12 cellular contexts compared by ENCODE assay signal in genomic region chr4:155392486-155393184, GRCh38. TPM values are rescaled to one million over a fixed set of nuclear protein-coding genes. Genes with fewer than 3 reads are reported as not detected.
DNase-seq lines count a peak whose midpoint lies in the region; ATAC-seq, FAIRE-seq and TF ChIP-seq lines count a peak whose summit lies in the region.
"Had no signal": no experiment of that assay in that cellular context is flagged by ENCODE, and none has a peak within 500 bp of the region (broad histone marks: within the 10 kb centered on the region; RNA-seq: fewer than 3 reads in every experiment).

No MANE protein-coding gene starts in this region.

- 12% methylated on average over 8 of the region's 8 CpGs for WGBS in HepG2 (ENCODE audit: low lambda C conversion rate)
- WGBS in right lobe of liver (ENCODE audit: insufficient coverage, low coverage, low lambda C conversion rate, missing lambda C conversion rate): 38% methylated on average over 5 of the region's 8 CpGs
- 56% methylated on average over 8 of the region's 8 CpGs for WGBS in SK-N-SH (ENCODE audit: low lambda C conversion rate)

- TF ChIP-seq RAD21 in HepG2 (CRISPR knock-in tag; IDR thresholded peaks at IDR 0.05) (no peak), SK-N-SH (IDR thresholded peaks at IDR 0.05; ENCODE audit: low read length) (no peak)

- H3K27me3 Mint-ChIP-seq in CD4-positive, alpha-beta T cell: peaks cover 18% of the 10 kb centered on the region

- in situ Hi-C loops in HepG2 (cut with HindIII; ENCODE audit: extremely low pct_ligation_motif_present, low pct_unique_long_range_greater_than_20kb): no loop called here

- BruUV-seq in HepG2 (replicated peaks; lab: Mats Ljungman, UMichigan): no TSS peak

- no peaks in the 10 kb centered on the region for H3K4me1 ChIP-seq in HepG2 (ENCODE audit: insufficient read depth, low read length)
- H3K4me1 ChIP-seq in right lobe of liver: no peaks in the 10 kb centered on the region
- no peaks in the 10 kb centered on the region for H3K4me1 ChIP-seq in SK-N-SH (ENCODE audit: control insufficient read depth in 1 of 2, insufficient read depth in 2 of 2, low read depth in 1 of 2, low read length in 1 of 2)

- H3K4me1 Mint-ChIP-seq in CD4-positive, alpha-beta T cell (ENCODE audit: low read depth): no peaks in the 10 kb centered on the region
- H3K4me1 Mint-ChIP-seq: neural crest cell had no signal

- CTCF ChIA-PET in HepG2 (lab: Yijun Ruan, JAX; ENCODE audit: low intra/inter-chr PET ratio, low total read pairs) (no interaction called here), SK-N-SH (lab: Yijun Ruan, JAX) (interaction anchor here (0.7 to 1.1 kb wide), 2 partner anchors 11 to 12 kb away, joined by 3 to 5 read pairs; no protein-coding TSS in a partner anchor)
- CTCF ChIA-PET in CD4-positive, alpha-beta T cell (lab: Charles Lee): no interaction called here

- no peak overlapping the region for H3K4me2 ChIP-seq in HepG2 (ENCODE audit: low read depth, low read length)
- no peak overlapping the region for H3K4me2 ChIP-seq in SK-N-SH

- no peak overlapping the region for H3K27ac Mint-ChIP-seq in CD4-positive, alpha-beta T cell

- no peaks in the 10 kb centered on the region for H3K27me3 ChIP-seq in HepG2 (ENCODE audit: control insufficient read depth in 1 of 2, insufficient read depth in 2 of 2, low read length in 2 of 2)
- no peaks in the 10 kb centered on the region for H3K27me3 ChIP-seq in right lobe of liver
- no peaks in the 10 kb centered on the region for H3K27me3 ChIP-seq in SK-N-SH (ENCODE audit: insufficient read depth)
- peaks cover 3% of the 10 kb centered on the region for H3K27me3 ChIP-seq in CD4-positive, alpha-beta T cell (ENCODE audit: control insufficient read depth, insufficient read depth, low read length)

- no peak for FAIRE-seq in HepG2 (lab: Jason Lieb, UNC)
- FAIRE-seq: islet of Langerhans had no signal

- no peaks in the 10 kb centered on the region for H3F3A ChIP-seq in SK-N-SH (replicated peaks; ENCODE audit: insufficient read depth)

- H3K36me3 ChIP-seq in HepG2 (replicated peaks in 1 of 2; ENCODE audit: control insufficient read depth in 1 of 2, insufficient read depth in 2 of 2, low read length in 2 of 2): no peaks in the 10 kb centered on the region
- no peaks in the 10 kb centered on the region for H3K36me3 ChIP-seq in right lobe of liver
- H3K36me3 ChIP-seq in SK-N-SH (replicated peaks in 1 of 2; ENCODE audit: control insufficient read depth in 1 of 2, insufficient read depth in 2 of 2, low read length in 1 of 2): no peaks in the 10 kb centered on the region

- no peaks in the 10 kb centered on the region for H3K9me3 Mint-ChIP-seq in CD4-positive, alpha-beta T cell
- H3K9me3 Mint-ChIP-seq: neural crest cell had no signal

- no peaks in the 10 kb centered on the region for H3K9me3 ChIP-seq in HepG2 (ENCODE audit: low read length)
- no peaks in the 10 kb centered on the region for H3K9me3 ChIP-seq in right lobe of liver
- no peaks in the 10 kb centered on the region for H3K9me3 ChIP-seq in SK-N-SH
- no peaks in the 10 kb centered on the region for H3K9me3 ChIP-seq in CD4-positive, alpha-beta T cell (ENCODE audit: control insufficient read depth, low read length)

- intact Hi-C loops in HepG2 (cut with micrococcal nuclease; ENCODE audit: unreplicated experiment): no loop called here
- intact Hi-C loops in right lobe of liver (cut with DNase I): no loop called here
- intact Hi-C loops in CD4-positive, alpha-beta T cell (cut with DNase I, micrococcal nuclease): no loop called here

- H3K9ac ChIP-seq in HepG2 (ENCODE audit: insufficient read depth, low read depth, low read length) (no peak overlapping the region), SK-N-SH (no peak overlapping the region)

- H3K9me2 ChIP-seq in SK-N-SH: no peaks in the 10 kb centered on the region

- H3K79me2 ChIP-seq in HepG2 (ENCODE audit: insufficient read depth, low read length) (no peaks in the 10 kb centered on the region), SK-N-SH (ENCODE audit: insufficient read depth) (no peaks in the 10 kb centered on the region)

- TF ChIP-seq POLR2A in HepG2 (IDR thresholded peaks at IDR 0.05; ENCODE audit: insufficient read depth in 1 of 2, low read depth in 2 of 2, low read length in 2 of 2): no peak
- no peak for TF ChIP-seq POLR2A in right lobe of liver (IDR thresholded peaks at IDR 0.05)
- TF ChIP-seq POLR2A in GM18505 (IDR thresholded peaks at IDR 0.05; ENCODE audit: borderline replicate concordance, extremely low read depth, insufficient read depth, insufficient read length): no peak

- peak; percentile 7 for DNase-seq in HepG2 (ENCODE audit: low spot score)
- DNase-seq in right lobe of liver: no peak
- no peak for DNase-seq in SK-N-SH
- peak; percentile 18 for DNase-seq in fibroblast of the conjunctiva (ENCODE audit: low read depth)
- DNase-seq in CD4-positive, alpha-beta T cell: no peak
- DNase-seq in stimulated activated CD4-positive, alpha-beta T cell treated with anti-CD3 and anti-CD28 coated beads, Interleukin-12 subunit alpha, Interleukin-12 subunit beta, amount 100 ng/mL, for 4 hours: no peak
- DNase-seq: amniotic stem cell, NCI-H774 had no signal

- H3K4me3 ChIP-seq in HepG2 (replicated peaks in 1 of 3; ENCODE audit: insufficient read depth in 1 of 3, low read depth in 2 of 3, low read length in 3 of 3): no peak overlapping the region
- H3K4me3 ChIP-seq in right lobe of liver: no peak overlapping the region
- H3K4me3 ChIP-seq in SK-N-SH (ENCODE audit: low read depth in 2 of 2, low read length in 1 of 2): no peak overlapping the region

- no peaks in the 10 kb centered on the region for H4K20me1 ChIP-seq in HepG2 (ENCODE audit: insufficient read depth, low read length)
- H4K20me1 ChIP-seq in SK-N-SH (ENCODE audit: insufficient read depth): no peaks in the 10 kb centered on the region

- TF ChIP-seq EP300 in HepG2 (IDR thresholded peaks at IDR 0.05; ENCODE audit: low read depth in 2 of 2, low read length in 2 of 2): no peak
- no peak for TF ChIP-seq EP300 in HepG2 (CRISPR knock-in tag; IDR thresholded peaks at IDR 0.05; ENCODE audit: borderline replicate concordance)
- TF ChIP-seq EP300 in SK-N-SH (IDR thresholded peaks at IDR 0.05; ENCODE audit: borderline replicate concordance in 1 of 2, low read depth in 1 of 2, low read length in 1 of 2): no peak

- H2AFZ ChIP-seq in HepG2 (ENCODE audit: low read length) (no peak overlapping the region), SK-N-SH (ENCODE audit: low read depth) (no peak overlapping the region; the same call in 1 of the 2 replicates)

- H3K27ac ChIP-seq in HepG2 (ENCODE audit: extremely low read length, insufficient read depth, low read length): no peak overlapping the region
- no peak overlapping the region for H3K27ac ChIP-seq in right lobe of liver
- peak overlapping the region in 1 of 2 experiments; percentile 55; a peak in 2 of 4 replicates for H3K27ac ChIP-seq in SK-N-SH (ENCODE audit: low read depth in 2 of 2, low read length in 1 of 2)
- H3K27ac ChIP-seq in CD4-positive, alpha-beta T cell (ENCODE audit: low read depth, low read length): no peak overlapping the region

- no peak for ATAC-seq in HepG2
- no peak for ATAC-seq in right lobe of liver
- no peak for ATAC-seq in CD4-positive, alpha-beta T cell (ENCODE audit: poor library complexity)
- ATAC-seq in GM18505 (IDR thresholded peaks at IDR 0.05; ENCODE audit: unreplicated experiment): no peak
- ATAC-seq in GM18502 (IDR thresholded peaks at IDR 0.05; ENCODE audit: poor library complexity, unreplicated experiment): no peak

- no peak for TF ChIP-seq CTCF in HepG2 (CRISPR knock-in tag; IDR thresholded peaks at IDR 0.05)
- TF ChIP-seq CTCF in right lobe of liver (IDR thresholded peaks at IDR 0.05): no peak
- TF ChIP-seq CTCF in SK-N-SH (IDR thresholded peaks at IDR 0.05): no peak
- no peak for TF ChIP-seq CTCF in CD4-positive, alpha-beta T cell (IDR thresholded peaks at IDR 0.05)

- H3K4me3 Mint-ChIP-seq in CD4-positive, alpha-beta T cell: no peak overlapping the region
- H3K4me3 Mint-ChIP-seq: neural crest cell had no signal

- POLR2A ChIA-PET in HepG2 (lab: Yijun Ruan, JAX) (no interaction called here), SK-N-SH (lab: Yijun Ruan, JAX) (no interaction called here)
- POLR2A ChIA-PET in CD4-positive, alpha-beta T cell (lab: Charles Lee): no interaction called here

- H3K36me3 Mint-ChIP-seq in CD4-positive, alpha-beta T cell (ENCODE audit: low read depth): no peaks in the 10 kb centered on the region

TF ChIP-seq in HepG2, 621 proteins besides CTCF, POLR2A, EP300 and RAD21 (continues in another document):
- TF ChIP-seq ZNF282 (IDR thresholded peaks at IDR 0.05; ENCODE audit: partially characterized antibody) (no peak), FOSL2 (CRISPR knock-in tag; IDR thresholded peaks at IDR 0.05) (0 out of 2 replicates have a peak, but pooled peaks have one; percentile 5)

TF ChIP-seq in SK-N-SH, 30 proteins besides CTCF, POLR2A, EP300 and RAD21 (continues in another document):
- TF ChIP-seq FOSL2 (IDR thresholded peaks at IDR 0.05; ENCODE audit: borderline replicate concordance, low read depth): peak; percentile 17; the same call in 1 of the 2 replicates

RNA-seq across cellular contexts. Expression of gene MAP9, which starts 15.9 kb away (rescaled TPM):
- total RNA-seq in HepG2 (2016; rRNA removed; fragmentation: Illumina TruSeq; extraction: Trizol): not detected in 2 replicates
- not detected in 2 replicates for total RNA-seq in HepG2 (2016; cell fraction: cytosol; rRNA removed; fragmentation: Illumina TruSeq; extraction: Trizol; ENCODE audit: low read depth)
- not detected in 2 replicates for total RNA-seq in HepG2 (2016; cell fraction: insoluble cytoplasmic fraction; rRNA removed; fragmentation: Illumina TruSeq; extraction: Trizol)
- total RNA-seq in HepG2 (2016; cell fraction: membrane; rRNA removed; fragmentation: Illumina TruSeq; extraction: Trizol): not detected in 2 replicates
- total RNA-seq in HepG2 (2016; cell fraction: nucleus; rRNA removed; fragmentation: Illumina TruSeq; extraction: Trizol): not detected in 2 replicates
- not detected in 2 replicates for polyA plus RNA-seq in HepG2 (2011; rRNA removed)
- not detected in 2 replicates for polyA plus RNA-seq in HepG2 (2011; cell fraction: cytosol; rRNA removed)
- polyA plus RNA-seq in HepG2 (2011; cell fraction: nucleus; rRNA removed): not detected in 2 replicates
- not detected in 2 replicates for polyA plus RNA-seq in HepG2 (2012)
- polyA plus RNA-seq in HepG2 (2016; cell fraction: cytosol; fragmentation: Illumina TruSeq; extraction: Trizol; ENCODE audit: low read depth): not detected in 2 replicates
- not detected in 2 replicates for polyA plus RNA-seq in HepG2 (2016; cell fraction: insoluble cytoplasmic fraction; fragmentation: Illumina TruSeq; extraction: Trizol; ENCODE audit: low read depth)
- polyA plus RNA-seq in HepG2 (2016; cell fraction: membrane; fragmentation: Illumina TruSeq; extraction: Trizol; ENCODE audit: low read depth): not detected in 2 replicates
- polyA plus RNA-seq in HepG2 (2016; cell fraction: nucleus; fragmentation: Illumina TruSeq; extraction: Trizol; ENCODE audit: insufficient read depth, low read depth): not detected in 2 replicates
- polyA minus RNA-seq in HepG2 (2011; rRNA and poly(A)+ RNA removed; ENCODE audit: low replicate concordance): not detected in 2 replicates
- not detected in 2 replicates for polyA minus RNA-seq in HepG2 (2011; cell fraction: cytosol; rRNA and poly(A)+ RNA removed)
- polyA minus RNA-seq in HepG2 (2011; cell fraction: nucleus; rRNA and poly(A)+ RNA removed): not detected in 2 replicates
- 1 to 10 TPM in 1 of 6 experiments, under 1 TPM in 5; 0.15 to 1.1 (median 0.49) TPM for total RNA-seq in right lobe of liver
- 4.1 and 6.4 TPM in 2 replicates for polyA plus RNA-seq in SK-N-SH (2012; rRNA removed)
- polyA plus RNA-seq in SK-N-SH (2012; cell fraction: cytosol; rRNA removed): 7.8 and 8.7 TPM in 2 replicates
- 3.7 and 7.5 TPM in 2 replicates for polyA plus RNA-seq in SK-N-SH (2012; cell fraction: nucleus; rRNA removed)
- total RNA-seq in CD4-positive, alpha-beta T cell: 10 to 100 TPM; 15.5 to 16.5 TPM

Comparison
In these comparisons a context has a peak if more than half of its experiments do, and no peak if none do; other contexts are left out.
1. DNase-seq: peak in HepG2 (single experiment) and fibroblast of the conjunctiva (single experiment); none in right lobe of liver (0 of 3), SK-N-SH (single experiment), CD4-positive, alpha-beta T cell (0 of 10) and stimulated activated CD4-positive, alpha-beta T cell treated with anti-CD3 and anti-CD28 coated beads, Interleukin-12 subunit alpha, Interleukin-12 subunit beta, amount 100 ng/mL, for 4 hours (single experiment).
2. RNA of gene MAP9, which starts 15.9 kb away (total RNA-seq): 15.5 to 16.5 TPM in CD4-positive, alpha-beta T cell; 0.15 to 1.1 TPM in right lobe of liver and not detected in HepG2; every median in the first group is over 4 times any median in the second.
3. Of the 25 proteins assayed by ChIP-seq in both HepG2 and SK-N-SH: peak only in HepG2: none; only in SK-N-SH: JUND; in both: FOSL2; in neither: 23.